Comparison of ENCODE assay signal across 30 cellular contexts in genomic region chr5:86999951-87000350, GRCh38.
A peak's percentile ranks its signal among the peaks of the same experiment; 100 is the strongest.
DNase-seq lines count a peak whose midpoint lies in the region; ATAC-seq and TF ChIP-seq lines count a peak whose summit lies in the region.
"Had no signal": no experiment of that assay in that cellular context is flagged by ENCODE, and none has a peak within 500 bp of the region (broad histone marks: within the 10 kb centered on the region; RNA-seq: fewer than 3 reads in every experiment).

No MANE protein-coding gene starts in this region.

- H2AFZ ChIP-seq in mesenchymal stem cell (ENCODE audit: low read depth, low read length) (no peak overlapping the region), H9 (ENCODE audit: low read length) (no peak overlapping the region)
- H2AFZ ChIP-seq: GM23248, PC-9 had no signal

- H3K9me3 Mint-ChIP-seq in effector memory CD8-positive, alpha-beta T cell: no peaks in the 10 kb centered on the region
- H3K9me3 Mint-ChIP-seq in H9: no peaks in the 10 kb centered on the region
- no peaks in the 10 kb centered on the region for H3K9me3 Mint-ChIP-seq in activated CD8-positive, alpha-beta T cell treated with anti-CD3 and anti-CD28 coated beads, Interleukin-2, amount 10 ng/mL, durations not matched to agents 7 days and 5 days (ENCODE audit: insufficient read depth)

- no peaks in the 10 kb centered on the region for H3K23me2 ChIP-seq in H9 (ENCODE audit: insufficient read length, low read depth, low read length, poor library complexity, severe bottlenecking)

- no peak overlapping the region for H3K18ac ChIP-seq in mesenchymal stem cell (ENCODE audit: low read depth in 1 of 2, low read length in 2 of 2)
- H3K18ac ChIP-seq in H9 (ENCODE audit: insufficient read length, low read depth, low read length): no peak overlapping the region

- POLR2A ChIA-PET in activated CD8-positive, alpha-beta T cell treated with anti-CD3 and anti-CD28 coated beads, Interleukin-2, amount 10 ng/mL, durations not matched to agents 7 days and 5 days (lab: Charles Lee): no interaction called here

- H3K27me3 ChIP-seq in mesenchymal stem cell (ENCODE audit: control insufficient read depth in 1 of 2, insufficient read depth in 1 of 2, low read length in 2 of 2) (no peaks in the 10 kb centered on the region), H9 (ENCODE audit: insufficient read depth, low read length) (no peaks in the 10 kb centered on the region), heart right ventricle (no peaks in the 10 kb centered on the region)
- H3K27me3 ChIP-seq: SJSA1 had no signal

- TF ChIP-seq CTCF in epithelial cell of proximal tubule (conservative IDR thresholded peaks at IDR 0.05; ENCODE audit: low read depth, low read length) (no peak), H9 (conservative IDR thresholded peaks at IDR 0.05) (no peak), heart right ventricle (IDR thresholded peaks at IDR 0.05) (no peak)

- no peaks in the 10 kb centered on the region for H3K36me3 Mint-ChIP-seq in effector memory CD8-positive, alpha-beta T cell (ENCODE audit: insufficient read depth)
- no peaks in the 10 kb centered on the region for H3K36me3 Mint-ChIP-seq in H9 (ENCODE audit: insufficient read depth in 1 of 3, low read depth in 3 of 3)
- H3K36me3 Mint-ChIP-seq in activated CD8-positive, alpha-beta T cell treated with anti-CD3 and anti-CD28 coated beads, Interleukin-2, amount 10 ng/mL, durations not matched to agents 7 days and 5 days (ENCODE audit: low read depth): no peaks in the 10 kb centered on the region
- H3K36me3 Mint-ChIP-seq: CD4-positive, alpha-beta memory T cell had no signal

- H3K9me3 ChIP-seq in mesenchymal stem cell (ENCODE audit: control insufficient read depth, low read length) (no peaks in the 10 kb centered on the region), H9 (ENCODE audit: control insufficient read depth, low read depth, low read length) (no peaks in the 10 kb centered on the region), heart right ventricle (peaks cover 0 to 14% (median 0%) of the 10 kb centered on the region in 11 donors)
- H3K9me3 ChIP-seq: SJSA1 had no signal

- peaks cover 0 to 2% of the 10 kb centered on the region in 2 donors for H3K4me1 Mint-ChIP-seq in effector memory CD8-positive, alpha-beta T cell (ENCODE audit: low read depth in 2 of 2)
- H3K4me1 Mint-ChIP-seq in H9: no peaks in the 10 kb centered on the region
- no peaks in the 10 kb centered on the region for H3K4me1 Mint-ChIP-seq in activated CD8-positive, alpha-beta T cell treated with anti-CD3 and anti-CD28 coated beads, Interleukin-2, amount 10 ng/mL, durations not matched to agents 7 days and 5 days (ENCODE audit: low read depth)
- H3K4me1 Mint-ChIP-seq: CD4-positive, alpha-beta memory T cell had no signal

- H2BK12ac ChIP-seq in mesenchymal stem cell (ENCODE audit: low read length in 2 of 2) (peak overlapping the region in 1 of 2 experiments; percentile 18), H9 (ENCODE audit: insufficient read length, low read depth, low read length) (no peak overlapping the region)

- H2BK20ac ChIP-seq in H9 (ENCODE audit: low read depth, low read length, poor library complexity, severe bottlenecking): no peak overlapping the region

- H3K14ac ChIP-seq in mesenchymal stem cell (ENCODE audit: low read length in 2 of 2) (no peak overlapping the region), H9 (ENCODE audit: insufficient read depth, low read length) (no peak overlapping the region)

- H2BK15ac ChIP-seq in mesenchymal stem cell (ENCODE audit: low read depth, poor library complexity, severe bottlenecking) (no peak overlapping the region), H9 (ENCODE audit: low read depth, low read length) (no peak overlapping the region)

- H3K56ac ChIP-seq in H9 (ENCODE audit: insufficient read length, low read depth, low read length): no peak overlapping the region

- H2BK120ac ChIP-seq in mesenchymal stem cell (ENCODE audit: low read depth, low read length) (no peak overlapping the region), H9 (ENCODE audit: low read depth, low read length, poor library complexity, severe bottlenecking) (no peak overlapping the region)

- no peak overlapping the region for H4K8ac ChIP-seq in mesenchymal stem cell (ENCODE audit: low read length)
- H4K8ac ChIP-seq in H9 (replicated peaks; ENCODE audit: insufficient read length, low read depth, low read length): no peak overlapping the region

- H3K4me3 ChIP-seq in epithelial cell of proximal tubule (ENCODE audit: low read depth, low read length) (peak overlapping the region; percentile 19), mesenchymal stem cell (ENCODE audit: insufficient read depth in 1 of 2, low read depth in 1 of 2, low read length in 2 of 2) (no peak overlapping the region), heart right ventricle (no peak overlapping the region)
- H3K4me3 ChIP-seq: GM23248, MG63, PC-9, SJSA1 had no signal

- H3K4me3 Mint-ChIP-seq in effector memory CD8-positive, alpha-beta T cell: no peak overlapping the region
- H3K4me3 Mint-ChIP-seq in H9: no peak overlapping the region
- no peak overlapping the region for H3K4me3 Mint-ChIP-seq in activated CD8-positive, alpha-beta T cell treated with anti-CD3 and anti-CD28 coated beads, Interleukin-2, amount 10 ng/mL, durations not matched to agents 7 days and 5 days
- H3K4me3 Mint-ChIP-seq: CD4-positive, alpha-beta memory T cell had no signal

- H3K27ac ChIP-seq in mesenchymal stem cell (ENCODE audit: low read length, poor library complexity, severe bottlenecking) (peak overlapping the region; percentile 45), H9 (ENCODE audit: insufficient read length, low read depth, low read length) (no peak overlapping the region), heart right ventricle (no peak overlapping the region)
- H3K27ac ChIP-seq: GM23248, PC-9, SJSA1 had no signal

- no peak overlapping the region for H3T11ph ChIP-seq in H9 (ENCODE audit: low read length)

- ATAC-seq in effector memory CD8-positive, alpha-beta T cell (replicated peaks): no peak
- ATAC-seq in activated CD8-positive, alpha-beta T cell treated with anti-CD3 and anti-CD28 coated beads, Interleukin-2, amount 10 ng/mL, durations not matched to agents 7 days and 5 days: no peak
- ATAC-seq in heart right ventricle: no peak

- H3K23ac ChIP-seq in mesenchymal stem cell (ENCODE audit: low read length in 2 of 2) (no peak overlapping the region), H9 (ENCODE audit: insufficient read length, low read depth, low read length) (no peak overlapping the region)

- H3K4me2 ChIP-seq in mesenchymal stem cell (ENCODE audit: low read length, poor library complexity, severe bottlenecking) (peak overlapping the region; percentile 21), H9 (ENCODE audit: insufficient read depth, insufficient read length, low read length) (no peak overlapping the region)
- H3K4me2 ChIP-seq: PC-9 had no signal

- H3K27me3 Mint-ChIP-seq in effector memory CD8-positive, alpha-beta T cell: peaks cover 0 to 6% of the 10 kb centered on the region in 2 donors
- H3K27me3 Mint-ChIP-seq in H9 (ENCODE audit: low read depth): no peaks in the 10 kb centered on the region; the same call in 1 of the 2 replicates
- H3K27me3 Mint-ChIP-seq in activated CD8-positive, alpha-beta T cell treated with anti-CD3 and anti-CD28 coated beads, Interleukin-2, amount 10 ng/mL, durations not matched to agents 7 days and 5 days (ENCODE audit: low read depth): peaks cover 10% of the 10 kb centered on the region

- H2BK5ac ChIP-seq in mesenchymal stem cell (ENCODE audit: low read depth, low read length, poor library complexity, severe bottlenecking) (no peak overlapping the region), H9 (ENCODE audit: insufficient read length, low read length) (no peak overlapping the region)

- DNase-seq in Daoy (ENCODE audit: low read depth): peak; percentile 84
- DNase-seq in SW480 (ENCODE audit: low spot score): peak; percentile 35
- DNase-seq in epithelial cell of proximal tubule (ENCODE audit: low read depth): peak; percentile 91
- DNase-seq in mesenchymal stem cell: no peak
- no peak for DNase-seq in effector memory CD8-positive, alpha-beta T cell
- DNase-seq in H9: no peak
- no peak for DNase-seq in activated CD8-positive, alpha-beta T cell treated with anti-CD3 and anti-CD28 coated beads, Interleukin-2, amount 10 ng/mL, durations not matched to agents 7 days and 5 days
- no peak for DNase-seq in heart right ventricle
- DNase-seq: C1 segment of cervical spinal cord; CD4-positive, alpha-beta memory T cell; COR-L47; DMS 273 treated with DMSO at 0.1 percent for 48 hours; DMS79; GF-D8; GM23248; HCEC 1CT; IMR-90; KG1; MG63; NCI-H1105 treated with DMSO at 0.1 percent for 48 hours; NCI-H146; NCI-H1930; NCI-H2107; NCI-H446; NCI-H524 treated with DMSO at 0.1 percent for 48 hours; NCI-H774; PC-9; Right ventricle myocardium superior; RPMI8226 had no signal

- no peak overlapping the region for H3K27ac Mint-ChIP-seq in effector memory CD8-positive, alpha-beta T cell
- H3K27ac Mint-ChIP-seq in H9: no peak overlapping the region
- H3K27ac Mint-ChIP-seq in activated CD8-positive, alpha-beta T cell treated with anti-CD3 and anti-CD28 coated beads, Interleukin-2, amount 10 ng/mL, durations not matched to agents 7 days and 5 days: no peak overlapping the region
- H3K27ac Mint-ChIP-seq: CD4-positive, alpha-beta memory T cell had no signal

- H3K79me1 ChIP-seq in mesenchymal stem cell (replicated peaks; ENCODE audit: low read length, poor library complexity, severe bottlenecking) (no peaks in the 10 kb centered on the region), H9 (ENCODE audit: insufficient read depth, low read depth, low read length, poor library complexity, severe bottlenecking) (no peaks in the 10 kb centered on the region)

- no peaks in the 10 kb centered on the region for H4K20me1 ChIP-seq in H9 (ENCODE audit: control insufficient read depth, insufficient read depth, insufficient read length)

- no peak overlapping the region for H3K9ac ChIP-seq in mesenchymal stem cell (ENCODE audit: low read length)
- H3K9ac ChIP-seq in H9 (ENCODE audit: extremely low read depth, insufficient read length, low read length): no peak overlapping the region
- H3K9ac ChIP-seq: GM23248 had no signal

- H3K4ac ChIP-seq in mesenchymal stem cell (ENCODE audit: low read depth in 1 of 2, low read length in 2 of 2): no peak overlapping the region
- H3K4ac ChIP-seq in H9 (ENCODE audit: low read depth, low read length): no peak overlapping the region

- CTCF ChIA-PET in activated CD8-positive, alpha-beta T cell treated with anti-CD3 and anti-CD28 coated beads, Interleukin-2, amount 10 ng/mL, durations not matched to agents 7 days and 5 days (lab: Charles Lee): no interaction called here

- H4K91ac ChIP-seq in mesenchymal stem cell (ENCODE audit: low read length): no peak overlapping the region
- H4K91ac ChIP-seq in H9 (ENCODE audit: insufficient read length, low read depth, low read length): no peak overlapping the region

- no peak overlapping the region for H2AK5ac ChIP-seq in mesenchymal stem cell (ENCODE audit: low read length, severe bottlenecking)
- no peak overlapping the region for H2AK5ac ChIP-seq in H9 (ENCODE audit: insufficient read length, low read length)

- H3K4me1 ChIP-seq in mesenchymal stem cell (ENCODE audit: control insufficient read depth, insufficient read depth, low read depth, low read length): peaks cover 7% of the 10 kb centered on the region
- no peaks in the 10 kb centered on the region for H3K4me1 ChIP-seq in H9 (ENCODE audit: insufficient read depth, low read length)
- peaks cover 0 to 13% (median 0%) of the 10 kb centered on the region in 9 donors for H3K4me1 ChIP-seq in heart right ventricle
- H3K4me1 ChIP-seq: SJSA1 had no signal

- H3K36me3 ChIP-seq in mesenchymal stem cell (ENCODE audit: control insufficient read depth in 1 of 2, insufficient read depth in 2 of 2, low read depth in 1 of 2, low read length in 2 of 2) (no peaks in the 10 kb centered on the region), heart right ventricle (no peaks in the 10 kb centered on the region)
- H3K36me3 ChIP-seq: MG63, SJSA1 had no signal

- WGBS in mesenchymal stem cell: 83% methylated on average over 5 of the region's 5 CpGs
- no CpG with 5 or more reads among the region's 5 CpGs for WGBS in H9 (ENCODE audit: extremely low coverage, insufficient read length, low lambda C conversion rate)
- WGBS in heart right ventricle, 2 donors: 89 to 90% methylated on average over 5 of the region's 5 CpGs

- no peaks in the 10 kb centered on the region for H3K79me2 ChIP-seq in H9 (ENCODE audit: insufficient read depth, low read length)

- H4K5ac ChIP-seq in H9 (ENCODE audit: insufficient read length, low read depth, low read length): no peak overlapping the region

- intact Hi-C loops in heart right ventricle (cut with DNase I): no loop called here

Comparison
In these comparisons a context has a peak if more than half of its experiments do, and no peak if none do; other contexts are left out.
1. DNase-seq: peak in Daoy (single experiment), SW480 (single experiment) and epithelial cell of proximal tubule (single experiment); none in mesenchymal stem cell (single experiment), effector memory CD8-positive, alpha-beta T cell (0 of 3), H9 (single experiment), activated CD8-positive, alpha-beta T cell treated with anti-CD3 and anti-CD28 coated beads, Interleukin-2, amount 10 ng/mL, durations not matched to agents 7 days and 5 days (single experiment) and heart right ventricle (0 of 2).